8 cellular contexts compared by ENCODE assay signal in the genomic region with DNA sequence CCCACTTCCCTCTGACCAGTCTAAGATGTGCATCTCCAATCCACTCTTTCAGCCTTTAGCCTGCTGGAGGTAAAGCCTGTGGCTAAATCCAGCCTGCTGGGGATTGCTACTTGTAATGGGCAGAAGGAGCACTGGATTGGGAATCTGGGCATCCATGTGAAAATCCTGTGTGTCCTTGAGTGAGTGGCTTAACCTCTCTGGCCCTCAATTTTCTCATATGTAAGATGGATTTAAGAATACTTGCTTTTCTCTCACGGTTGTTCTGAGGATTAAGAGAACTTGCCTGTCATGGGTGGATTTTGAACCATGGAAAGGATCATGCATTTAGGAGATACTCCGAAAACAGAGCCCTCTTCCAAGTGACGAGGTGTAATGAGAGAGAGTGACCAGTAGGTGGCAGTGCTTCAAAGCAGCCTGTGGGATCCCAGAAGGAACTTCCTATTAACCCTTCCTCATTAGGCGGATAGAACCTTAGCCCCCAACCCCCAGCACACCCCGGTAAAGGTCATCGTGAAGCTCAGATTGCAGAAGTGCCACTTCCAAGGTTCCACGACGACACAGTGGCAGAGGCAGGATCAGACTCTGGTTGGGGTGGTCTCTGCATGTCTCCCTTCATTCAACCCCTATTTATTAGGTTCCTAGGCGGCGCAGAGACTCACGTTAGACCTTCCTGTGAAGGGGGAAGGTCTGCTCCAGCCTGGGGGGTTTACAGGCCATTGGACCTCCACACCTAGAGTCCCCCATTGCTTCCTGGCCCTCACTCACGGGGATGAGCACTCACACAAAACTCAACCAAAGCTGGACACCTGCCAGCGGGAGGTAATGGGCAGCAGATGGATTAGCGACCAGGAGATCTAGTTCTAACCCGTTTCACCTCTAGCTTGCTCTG.
DNase-seq lines count a peak whose midpoint lies in the region; ATAC-seq, FAIRE-seq and TF ChIP-seq lines count a peak whose summit lies in the region.

No MANE protein-coding gene starts in this region.

- ATAC-seq in activated B cell treated with CpG ODN at 0.5 μM for 24 hours (ENCODE audit: low read depth) (no peak), mucosa of descending colon (peak; percentile 88), GM18867 (IDR thresholded peaks at IDR 0.05; ENCODE audit: unreplicated experiment) (no peak)
- ATAC-seq in stimulated activated naive CD8-positive, alpha-beta T cell treated with anti-CD3 and anti-CD28 coated beads, Interleukin-15, amount 100 ng/mL, for 72 hours, result peak; percentile 45

- no peak overlapping the region for H3K27ac Mint-ChIP-seq in activated B cell treated with CpG ODN at 0.5 μM for 24 hours
- H3K27ac Mint-ChIP-seq in stimulated activated naive CD8-positive, alpha-beta T cell treated with anti-CD3 and anti-CD28 coated beads, Interleukin-15, amount 100 ng/mL, for 72 hours, result no peak overlapping the region

- FAIRE-seq in GM12891 (lab: Jason Lieb, UNC), result peak; percentile 78

- H3K4me1 ChIP-seq in mucosa of descending colon (ENCODE audit: low read depth), result peaks cover 2% of the 10 kb centered on the region

- no peak overlapping the region for H3K4me3 Mint-ChIP-seq in activated B cell treated with CpG ODN at 0.5 μM for 24 hours
- H3K4me3 Mint-ChIP-seq in stimulated activated naive CD8-positive, alpha-beta T cell treated with anti-CD3 and anti-CD28 coated beads, Interleukin-15, amount 100 ng/mL, for 72 hours, result no peak overlapping the region

- H3K36me3 Mint-ChIP-seq in activated B cell treated with CpG ODN at 0.5 μM for 24 hours (ENCODE audit: low read depth), result no peaks in the 10 kb centered on the region

- no peak for DNase-seq in AG04449 (ENCODE audit: low read depth, low spot score)
- peak; percentile 32 for DNase-seq in GM12891 (ENCODE audit: insufficient read length, low spot score)
- peak; percentile 57 for DNase-seq in NCI-H1694 (lab: John Stamatoyannopoulos, UW)
- DNase-seq in activated B cell treated with CpG ODN at 0.5 μM for 24 hours, result no peak
- peak; percentile 88 for DNase-seq in epidermal melanocyte (ENCODE audit: insufficient read length, low spot score)
- DNase-seq in mucosa of descending colon, result peak in 2 of 3 donors; percentile 42 to 59
- peak; percentile 28 for DNase-seq in stimulated activated naive CD8-positive, alpha-beta T cell treated with anti-CD3 and anti-CD28 coated beads, Interleukin-15, amount 100 ng/mL, for 72 hours

- H3K9me3 ChIP-seq in mucosa of descending colon, result no peaks in the 10 kb centered on the region

- TF ChIP-seq CTCF in AG04449 (IDR thresholded peaks at IDR 0.05; ENCODE audit: insufficient read depth, low read length, missing control alignments) (peak; percentile 88), activated B cell treated with CpG ODN at 0.5 μM for 24 hours (IDR thresholded peaks at IDR 0.05) (peak; percentile 42), mucosa of descending colon (IDR thresholded peaks at IDR 0.05) (peak; percentile 75)

- no peaks in the 10 kb centered on the region for H3K36me3 ChIP-seq in mucosa of descending colon (ENCODE audit: low read depth)

- H3K4me3 ChIP-seq in AG04449 (ENCODE audit: low read depth, low read length) (peak overlapping the region; percentile 33), mucosa of descending colon (no peak overlapping the region)

- no peak for TF ChIP-seq POLR2A in GM12891 (IDR thresholded peaks at IDR 0.05; ENCODE audit: low read depth, low read length)

- peaks cover 5% of the 10 kb centered on the region for H3K27me3 Mint-ChIP-seq in activated B cell treated with CpG ODN at 0.5 μM for 24 hours
- peaks cover 36% of the 10 kb centered on the region for H3K27me3 Mint-ChIP-seq in stimulated activated naive CD8-positive, alpha-beta T cell treated with anti-CD3 and anti-CD28 coated beads, Interleukin-15, amount 100 ng/mL, for 72 hours

- intact Hi-C loops in activated B cell treated with CpG ODN at 0.5 μM for 24 hours (cut with micrococcal nuclease) (loop anchor here (1.0 kb wide), 1 partner anchor 69 kb away; a partner anchor contains a TSS), mucosa of descending colon (cut with DNase I, micrococcal nuclease) (loop anchor here in 1 of 2 donors (10.0 kb wide), 1 partner anchor 487 kb away; no protein-coding TSS in a partner anchor)

- H3K4me1 Mint-ChIP-seq in activated B cell treated with CpG ODN at 0.5 μM for 24 hours, result peaks cover 7% of the 10 kb centered on the region
- H3K4me1 Mint-ChIP-seq in stimulated activated naive CD8-positive, alpha-beta T cell treated with anti-CD3 and anti-CD28 coated beads, Interleukin-15, amount 100 ng/mL, for 72 hours, result peaks cover 9% of the 10 kb centered on the region

- CTCF ChIA-PET in AG04449 (lab: Yijun Ruan, JAX), result interaction anchor here (0.6 to 5.3 kb wide), 69 partner anchors 8 to 484 kb away, joined by 3 to 45 read pairs (median 4); a partner anchor contains a TSS
- CTCF ChIA-PET in activated B cell treated with CpG ODN at 0.5 μM for 24 hours (lab: Charles Lee), result interaction anchor here (1.0 to 2.0 kb wide), 2 partner anchors 31 to 156 kb away, joined by 3 to 6 read pairs; no protein-coding TSS in a partner anchor

- H3K9me3 Mint-ChIP-seq in activated B cell treated with CpG ODN at 0.5 μM for 24 hours, result no peaks in the 10 kb centered on the region
- H3K9me3 Mint-ChIP-seq in stimulated activated naive CD8-positive, alpha-beta T cell treated with anti-CD3 and anti-CD28 coated beads, Interleukin-15, amount 100 ng/mL, for 72 hours, result no peaks in the 10 kb centered on the region

- POLR2A ChIA-PET in AG04449 (lab: Yijun Ruan, JAX), result no interaction called here
- POLR2A ChIA-PET in activated B cell treated with CpG ODN at 0.5 μM for 24 hours (lab: Charles Lee), result no interaction called here

TF ChIP-seq in GM12891, 5 proteins besides CTCF, POLR2A, EP300 and RAD21:
- TF ChIP-seq TAF1 (IDR thresholded peaks at IDR 0.05; ENCODE audit: low read depth, low read length) (no peak), PAX5 (IDR thresholded peaks at IDR 0.05; ENCODE audit: insufficient read depth, low read length, severe bottlenecking) (no peak), POU2F2 (IDR thresholded peaks at IDR 0.05; ENCODE audit: low read depth, low read length) (no peak), POLR2AphosphoS5 (IDR thresholded peaks at IDR 0.05; ENCODE audit: low read depth, low read length) (no peak), SPI1 (IDR thresholded peaks at IDR 0.05; ENCODE audit: low read depth, low read length) (no peak)
TF ChIP-seq in GM12891: peak in this region for 0.

Comparison
In these comparisons a context has a peak if more than half of its experiments do, and no peak if none do; other contexts are left out.
1. DNase-seq: peak in GM12891 (single experiment), NCI-H1694 (single experiment), epidermal melanocyte (single experiment), mucosa of descending colon (2 of 3) and stimulated activated naive CD8-positive, alpha-beta T cell treated with anti-CD3 and anti-CD28 coated beads, Interleukin-15, amount 100 ng/mL, for 72 hours (2 of 2); none in AG04449 (single experiment) and activated B cell treated with CpG ODN at 0.5 μM for 24 hours (single experiment).
2. ATAC-seq: peak in mucosa of descending colon (single experiment) and stimulated activated naive CD8-positive, alpha-beta T cell treated with anti-CD3 and anti-CD28 coated beads, Interleukin-15, amount 100 ng/mL, for 72 hours (single experiment); none in activated B cell treated with CpG ODN at 0.5 μM for 24 hours (single experiment) and GM18867 (single experiment).
3. Peak in every context shown above with its lines, with median percentiles within 50 percentile points of each other: CTCF ChIP-seq.